Comparison of ENCODE assay signal across 30 cellular contexts in genomic region chr22:42653992-42654391, GRCh38. TPM values are rescaled to one million over a fixed set of nuclear protein-coding genes. Genes with fewer than 3 reads are reported as not detected.
"Had no signal": no experiment of that assay in that cellular context is flagged by ENCODE, and none has a peak within 500 bp of the region (broad histone marks: within the 10 kb centered on the region; RNA-seq: fewer than 3 reads in every experiment).

No MANE protein-coding gene starts in this region.

- H3K4me1 ChIP-seq: breast epithelium, foreskin keratinocyte, prostate gland had no signal

- H3K9me3 ChIP-seq: breast epithelium, esophagus muscularis mucosa, heart right ventricle, neutrophil, prostate gland, thyroid gland had no signal

- H3K36me3 ChIP-seq: breast epithelium, esophagus muscularis mucosa, heart right ventricle, neutrophil, prostate gland, thyroid gland had no signal

- DNase-seq: activated CD4-positive, alpha-beta T cell treated with anti-CD3 and anti-CD28 coated beads for 1 hour; activated CD4-positive, alpha-beta T cell treated with anti-CD3 and anti-CD28 coated beads, Interleukin-2, amount 10 ng/mL, durations not matched to agents 7 days and 5 days; activated CD8-positive, alpha-beta T cell treated with anti-CD3 and anti-CD28 coated beads for 36 hours; activated naive CD8-positive, alpha-beta T cell treated with anti-CD3 and anti-CD28 coated beads, Interleukin-2, amount 50 U/mL, for 24 hours; activated T-cell treated with anti-CD3 and anti-CD28 coated beads, Interleukin-2, amount 50 U/mL, for 4 hours; dermis blood vessel endothelial cell; effector CD4-positive, alpha-beta T cell; foreskin keratinocyte; heart right ventricle; naive thymus-derived CD8-positive, alpha-beta T cell; retina; stimulated activated CD4-positive, alpha-beta T cell treated with anti-CD3 and anti-CD28 coated beads, Interleukin-1b, Interleukin-23, amount 100 ng/mL, for 48 hours; stimulated activated CD4-positive, alpha-beta T cell treated with anti-CD3 and anti-CD28 coated beads, Interleukin-4, amount 100 ng/mL, for 4 hours; stimulated activated CD8-positive, alpha-beta memory T cell treated with anti-CD3 and anti-CD28 coated beads, Interleukin-4, amount 100 ng/mL, for 48 hours; stimulated activated naive CD8-positive, alpha-beta T cell treated with anti-CD3 and anti-CD28 coated beads, Interleukin-15, amount 100 ng/mL, for 72 hours; T-helper 1 cell; thyroid gland had no signal

- H3K27me3 ChIP-seq: breast epithelium, esophagus muscularis mucosa, foreskin keratinocyte, heart right ventricle, neutrophil, thyroid gland had no signal

- H3K4me2 ChIP-seq: smooth muscle cell had no signal

- H3K4me3 ChIP-seq: breast epithelium, esophagus muscularis mucosa, heart right ventricle, prostate gland, smooth muscle cell, thyroid gland had no signal

- H3K4me3 Mint-ChIP-seq: activated CD4-positive, alpha-beta T cell treated with anti-CD3 and anti-CD28 coated beads, Interleukin-2, amount 10 ng/mL, durations not matched to agents 7 days and 5 days; activated CD8-positive, alpha-beta T cell treated with anti-CD3 and anti-CD28 coated beads for 36 hours; activated naive CD4-positive, alpha-beta T cell treated with anti-CD3 and anti-CD28 coated beads, Interleukin-2, amount 50 U/mL, for 24 hours; activated naive CD8-positive, alpha-beta T cell treated with anti-CD3 and anti-CD28 coated beads, Interleukin-2, amount 50 U/mL, for 24 hours; activated T-cell treated with anti-CD3 and anti-CD28 coated beads, Interleukin-2, amount 50 U/mL, for 4 hours; activated T-helper 17 cell treated with anti-CD3 and anti-CD28 coated beads, Interleukin-2, amount 50 U/mL, for 72 hours; central memory CD8-positive, alpha-beta T cell; memory B cell; naive thymus-derived CD8-positive, alpha-beta T cell; stimulated activated memory B cell treated with anti-CD40 and anti-IgM and Interleukin-4, amounts not matched to agents 10 μg/mL and 1 μg/mL and 100 μg/mL, for 72 hours; stimulated activated naive CD8-positive, alpha-beta T cell treated with anti-CD3 and anti-CD28 coated beads, Interleukin-15, amount 100 ng/mL, for 72 hours; T-helper 2 cell treated with Interferon-gamma antibody and Interleukin-4, amounts not matched to agents 5 μg/mL and 100 μg/mL, for 36 hours had no signal

- H3K9me3 Mint-ChIP-seq: activated CD4-positive, alpha-beta T cell treated with anti-CD3 and anti-CD28 coated beads, Interleukin-2, amount 10 ng/mL, durations not matched to agents 7 days and 5 days; activated CD8-positive, alpha-beta T cell treated with anti-CD3 and anti-CD28 coated beads for 36 hours; activated naive CD4-positive, alpha-beta T cell treated with anti-CD3 and anti-CD28 coated beads, Interleukin-2, amount 50 U/mL, for 24 hours; activated naive CD8-positive, alpha-beta T cell treated with anti-CD3 and anti-CD28 coated beads, Interleukin-2, amount 50 U/mL, for 24 hours; activated T-cell treated with anti-CD3 and anti-CD28 coated beads, Interleukin-2, amount 50 U/mL, for 4 hours; activated T-helper 17 cell treated with anti-CD3 and anti-CD28 coated beads, Interleukin-2, amount 50 U/mL, for 72 hours; central memory CD8-positive, alpha-beta T cell; memory B cell; naive thymus-derived CD8-positive, alpha-beta T cell; stimulated activated memory B cell treated with anti-CD40 and anti-IgM and Interleukin-4, amounts not matched to agents 10 μg/mL and 1 μg/mL and 100 μg/mL, for 72 hours; stimulated activated naive CD8-positive, alpha-beta T cell treated with anti-CD3 and anti-CD28 coated beads, Interleukin-15, amount 100 ng/mL, for 72 hours; T-helper 2 cell treated with Interferon-gamma antibody and Interleukin-4, amounts not matched to agents 5 μg/mL and 100 μg/mL, for 36 hours had no signal

- H3K27ac ChIP-seq: breast epithelium, esophagus muscularis mucosa, foreskin keratinocyte, heart right ventricle, neutrophil, thyroid gland had no signal

- H3K36me3 Mint-ChIP-seq: activated naive CD4-positive, alpha-beta T cell treated with anti-CD3 and anti-CD28 coated beads, Interleukin-2, amount 50 U/mL, for 24 hours; memory B cell; naive thymus-derived CD8-positive, alpha-beta T cell; stimulated activated memory B cell treated with anti-CD40 and anti-IgM and Interleukin-4, amounts not matched to agents 10 μg/mL and 1 μg/mL and 100 μg/mL, for 72 hours had no signal

- H3K4me1 Mint-ChIP-seq: activated naive CD4-positive, alpha-beta T cell treated with anti-CD3 and anti-CD28 coated beads, Interleukin-2, amount 50 U/mL, for 24 hours; activated T-helper 17 cell treated with anti-CD3 and anti-CD28 coated beads, Interleukin-2, amount 50 U/mL, for 72 hours; stimulated activated naive CD8-positive, alpha-beta T cell treated with anti-CD3 and anti-CD28 coated beads, Interleukin-15, amount 100 ng/mL, for 72 hours had no signal

- ATAC-seq: activated CD8-positive, alpha-beta T cell treated with anti-CD3 and anti-CD28 coated beads for 36 hours; activated naive CD8-positive, alpha-beta T cell treated with anti-CD3 and anti-CD28 coated beads, Interleukin-2, amount 50 U/mL, for 24 hours; activated T-cell treated with anti-CD3 and anti-CD28 coated beads, Interleukin-2, amount 50 U/mL, for 4 hours; activated T-helper 17 cell treated with anti-CD3 and anti-CD28 coated beads, Interleukin-2, amount 50 U/mL, for 72 hours; foreskin keratinocyte; heart right ventricle; naive thymus-derived CD8-positive, alpha-beta T cell; stimulated activated memory B cell treated with anti-CD40 and anti-IgM and Interleukin-4, amounts not matched to agents 10 μg/mL and 1 μg/mL and 100 μg/mL, for 72 hours; stimulated activated naive CD8-positive, alpha-beta T cell treated with anti-CD3 and anti-CD28 coated beads, Interleukin-15, amount 100 ng/mL, for 72 hours had no signal

- H3K27me3 Mint-ChIP-seq: activated CD4-positive, alpha-beta T cell treated with anti-CD3 and anti-CD28 coated beads, Interleukin-2, amount 10 ng/mL, durations not matched to agents 7 days and 5 days; activated CD8-positive, alpha-beta T cell treated with anti-CD3 and anti-CD28 coated beads for 36 hours; activated naive CD4-positive, alpha-beta T cell treated with anti-CD3 and anti-CD28 coated beads, Interleukin-2, amount 50 U/mL, for 24 hours; central memory CD8-positive, alpha-beta T cell; memory B cell; stimulated activated memory B cell treated with anti-CD40 and anti-IgM and Interleukin-4, amounts not matched to agents 10 μg/mL and 1 μg/mL and 100 μg/mL, for 72 hours had no signal

- H3K27ac Mint-ChIP-seq: activated CD4-positive, alpha-beta T cell treated with anti-CD3 and anti-CD28 coated beads, Interleukin-2, amount 10 ng/mL, durations not matched to agents 7 days and 5 days; activated CD8-positive, alpha-beta T cell treated with anti-CD3 and anti-CD28 coated beads for 36 hours; activated naive CD4-positive, alpha-beta T cell treated with anti-CD3 and anti-CD28 coated beads, Interleukin-2, amount 50 U/mL, for 24 hours; activated naive CD8-positive, alpha-beta T cell treated with anti-CD3 and anti-CD28 coated beads, Interleukin-2, amount 50 U/mL, for 24 hours; activated T-helper 17 cell treated with anti-CD3 and anti-CD28 coated beads, Interleukin-2, amount 50 U/mL, for 72 hours; memory B cell; stimulated activated memory B cell treated with anti-CD40 and anti-IgM and Interleukin-4, amounts not matched to agents 10 μg/mL and 1 μg/mL and 100 μg/mL, for 72 hours; T-helper 2 cell treated with Interferon-gamma antibody and Interleukin-4, amounts not matched to agents 5 μg/mL and 100 μg/mL, for 36 hours had no signal

RNA-seq across cellular contexts. Expression of gene ATP5MGL, which starts 13.6 kb away (rescaled TPM):
- total RNA-seq: dermis blood vessel endothelial cell, esophagus muscularis mucosa, glomerular endothelial cell, kidney epithelial cell, prostate gland, thyroid gland had no signal
